In the genomic region with DNA sequence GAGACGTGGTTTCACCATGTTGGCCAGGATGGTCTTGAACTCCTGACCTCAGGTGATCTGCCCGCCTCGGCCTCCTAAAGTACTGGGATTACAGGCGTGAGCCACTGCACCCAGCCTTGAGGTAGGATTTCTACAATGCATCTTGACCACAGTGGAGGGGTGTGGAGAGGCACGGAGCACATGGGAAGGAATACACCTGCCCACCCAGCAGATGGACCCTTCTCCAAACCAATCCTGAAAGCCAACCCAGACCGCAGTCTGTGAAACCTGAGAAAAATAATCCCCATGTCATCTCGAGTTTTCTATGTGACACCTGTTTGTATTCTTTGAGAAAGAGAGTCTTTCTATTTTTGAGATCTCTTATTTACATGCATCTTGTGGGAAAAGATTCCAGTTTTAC, we compare ENCODE assay signal across 24 cellular contexts. TPM values are rescaled to one million over a fixed set of nuclear protein-coding genes. Genes with fewer than 3 reads are reported as not detected.
DNase-seq lines count a peak whose midpoint lies in the region; ATAC-seq, FAIRE-seq and TF ChIP-seq lines count a peak whose summit lies in the region.
"Had no signal": no experiment of that assay in that cellular context is flagged by ENCODE, and none has a peak within 500 bp of the region (broad histone marks: within the 10 kb centered on the region; RNA-seq: fewer than 3 reads in every experiment).

No MANE protein-coding gene starts in this region.

- no peak for TF ChIP-seq EP300 in A549 (IDR thresholded peaks at IDR 0.05)

- H3K9me3 ChIP-seq in A549, result no peaks in the 10 kb centered on the region
- no peaks in the 10 kb centered on the region for H3K9me3 ChIP-seq in HUES48 (ENCODE audit: control insufficient read depth, insufficient read depth, low read length)
- no peaks in the 10 kb centered on the region for H3K9me3 ChIP-seq in mesenchymal stem cell (ENCODE audit: control insufficient read depth, low read length)
- H3K9me3 ChIP-seq: BLaER1, MG63 had no signal

- no peak overlapping the region for H3K4me3 ChIP-seq in A549
- H3K4me3 ChIP-seq in HUES48 (ENCODE audit: low read depth, low read length), result no peak overlapping the region
- H3K4me3 ChIP-seq in mesenchymal stem cell (ENCODE audit: insufficient read depth in 1 of 2, low read depth in 1 of 2, low read length in 2 of 2), result no peak overlapping the region
- H3K4me3 ChIP-seq: BLaER1, MG63 had no signal

- peaks cover 68% of the 10 kb centered on the region for H3K4me1 ChIP-seq in A549
- H3K4me1 ChIP-seq in HUES48 (ENCODE audit: control insufficient read depth, insufficient read depth, low read length), result peaks cover 68% of the 10 kb centered on the region
- peaks cover 10% of the 10 kb centered on the region for H3K4me1 ChIP-seq in mesenchymal stem cell (ENCODE audit: control insufficient read depth, insufficient read depth, low read depth, low read length)
- H3K4me1 ChIP-seq: BLaER1 had no signal

- peak; percentile 28 for FAIRE-seq in A549 (lab: Jason Lieb, UNC)
- FAIRE-seq: D721Med, HTR-8/SVneo had no signal

- H3K27me3 ChIP-seq in HUES48 (ENCODE audit: control insufficient read depth, insufficient read depth, low read length), result no peaks in the 10 kb centered on the region
- H3K27me3 ChIP-seq in mesenchymal stem cell (ENCODE audit: control insufficient read depth in 1 of 2, insufficient read depth in 1 of 2, low read length in 2 of 2), result no peaks in the 10 kb centered on the region
- H3K27me3 ChIP-seq: BLaER1, MG63 had no signal

- no peak overlapping the region for H2BK12ac ChIP-seq in mesenchymal stem cell (ENCODE audit: low read length in 2 of 2)

- POLR2A ChIA-PET in A549 (lab: Yijun Ruan, JAX), result no interaction called here
- POLR2A ChIA-PET in WTC11 (lab: Charles Lee), result no interaction called here

- H3K14ac ChIP-seq in mesenchymal stem cell (ENCODE audit: low read length in 2 of 2), result no peak overlapping the region

- ATAC-seq in A549, result no peak
- peak; percentile 3; the same call in 1 of the 2 replicates for ATAC-seq in WTC11
- ATAC-seq in GM21723 (IDR thresholded peaks at IDR 0.05; ENCODE audit: unreplicated experiment), result no peak
- ATAC-seq: PC-3, T-cell had no signal

- H2BK120ac ChIP-seq in mesenchymal stem cell (ENCODE audit: low read depth, low read length), result no peak overlapping the region

- no peak overlapping the region for H2BK5ac ChIP-seq in mesenchymal stem cell (ENCODE audit: low read depth, low read length, poor library complexity, severe bottlenecking)

- TF ChIP-seq CTCF in A549 (IDR thresholded peaks at IDR 0.05) (no peak), WTC11 (IDR thresholded peaks at IDR 0.05) (no peak)

- no peak overlapping the region for H2AK5ac ChIP-seq in mesenchymal stem cell (ENCODE audit: low read length, severe bottlenecking)

- H2BK15ac ChIP-seq in mesenchymal stem cell (ENCODE audit: low read depth, poor library complexity, severe bottlenecking), result no peak overlapping the region

- H3K9ac ChIP-seq in HUES48 (ENCODE audit: low read depth, low read length) (no peak overlapping the region), mesenchymal stem cell (ENCODE audit: low read length) (no peak overlapping the region)
- H3K9ac ChIP-seq: BLaER1 had no signal

- no peaks in the 10 kb centered on the region for H3K9me3 Mint-ChIP-seq in WTC11
- H3K9me3 Mint-ChIP-seq: T-cell had no signal

- no peak overlapping the region for H4K91ac ChIP-seq in mesenchymal stem cell (ENCODE audit: low read length)

- CTCF ChIA-PET in A549 (lab: Yijun Ruan, JAX), result no interaction called here
- CTCF ChIA-PET in WTC11 (lab: Charles Lee), result interaction anchor here (0.6 to 0.7 kb wide), 2 partner anchors 10 to 226 kb away, joined by 3 to 4 read pairs; no protein-coding TSS in a partner anchor

- no peak for TF ChIP-seq RAD21 in A549 (conservative IDR thresholded peaks at IDR 0.05 in 1 of 2, IDR thresholded peaks at IDR 0.05 in 1 of 2)

- H2AFZ ChIP-seq in mesenchymal stem cell (ENCODE audit: low read depth, low read length), result no peak overlapping the region

- H3K4me2 ChIP-seq in A549 (no peak overlapping the region), mesenchymal stem cell (ENCODE audit: low read length, poor library complexity, severe bottlenecking) (no peak overlapping the region)
- H3K4me2 ChIP-seq: BLaER1 had no signal

- no peak overlapping the region for H3K23ac ChIP-seq in mesenchymal stem cell (ENCODE audit: low read length in 2 of 2)

- no peaks in the 10 kb centered on the region for H3K27me3 Mint-ChIP-seq in WTC11 (ENCODE audit: low read depth)

- no peaks in the 10 kb centered on the region for H3K36me3 ChIP-seq in HUES48 (ENCODE audit: control insufficient read depth, insufficient read depth, low read length)
- no peaks in the 10 kb centered on the region for H3K36me3 ChIP-seq in mesenchymal stem cell (ENCODE audit: control insufficient read depth in 1 of 2, insufficient read depth in 2 of 2, low read depth in 1 of 2, low read length in 2 of 2)
- H3K36me3 ChIP-seq: BLaER1, MG63 had no signal

- peak overlapping the region; percentile 34 for H3K27ac Mint-ChIP-seq in WTC11
- H3K27ac Mint-ChIP-seq: CD4-positive, CD25-positive, alpha-beta regulatory T cell; T-cell had no signal

- no peak overlapping the region for H4K8ac ChIP-seq in mesenchymal stem cell (ENCODE audit: low read length)

- no peak overlapping the region for H3K4ac ChIP-seq in mesenchymal stem cell (ENCODE audit: low read depth in 1 of 2, low read length in 2 of 2)

- H3K79me1 ChIP-seq in mesenchymal stem cell (replicated peaks; ENCODE audit: low read length, poor library complexity, severe bottlenecking), result peaks cover 7% of the 10 kb centered on the region

- peaks cover 73% of the 10 kb centered on the region for H3K4me1 Mint-ChIP-seq in WTC11
- H3K4me1 Mint-ChIP-seq: CD4-positive, CD25-positive, alpha-beta regulatory T cell; T-cell had no signal

- no peak overlapping the region for H3K4me3 Mint-ChIP-seq in WTC11
- H3K4me3 Mint-ChIP-seq: CD4-positive, CD25-positive, alpha-beta regulatory T cell; T-cell had no signal

- no peak for TF ChIP-seq POLR2A in A549 (IDR thresholded peaks at IDR 0.05; ENCODE audit: low read length)

- DNase-seq in A549 (ENCODE audit: low read depth in 1 of 2, low spot score in 1 of 2) (no peak), NCI-H2107 treated with DMSO at 0.1 percent for 48 hours (lab: John Stamatoyannopoulos, UW; ENCODE audit: unreplicated experiment) (peak; percentile 95), WTC11 (ENCODE audit: low spot score) (no peak), mesenchymal stem cell (no peak), GF-D8 (lab: John Stamatoyannopoulos, UW) (no peak), DMS 273 (lab: John Stamatoyannopoulos, UW; ENCODE audit: unreplicated experiment) (no peak)
- DNase-seq: CD4-positive, CD25-positive, alpha-beta regulatory T cell; DMS53; H7; IMR-90; KG1; MG63; NCI-H1105 treated with DMSO at 0.1 percent for 48 hours; NCI-H1694 treated with DMSO at 0.1 percent for 48 hours; NCI-H2081; NCI-H446 treated with DMSO at 0.1 percent for 48 hours; NK-92 treated with Interleukin-12 subunit alpha and Interleukin-12 subunit beta, amount 100 ng/mL, for 24 hours; PC-3; T-cell had no signal

- no peak overlapping the region for H3K27ac ChIP-seq in A549
- peak overlapping the region; percentile 33 for H3K27ac ChIP-seq in HUES48 (ENCODE audit: low read depth, low read length)
- H3K27ac ChIP-seq in mesenchymal stem cell (ENCODE audit: low read length, poor library complexity, severe bottlenecking), result no peak overlapping the region
- H3K27ac ChIP-seq: BLaER1 had no signal

- 90% methylated on average over 7 of the region's 7 CpGs for WGBS in A549 (ENCODE audit: missing lambda C conversion rate)
- 90% methylated on average over 4 of the region's 7 CpGs for WGBS in mesenchymal stem cell

- H3K36me3 Mint-ChIP-seq in WTC11, result no peaks in the 10 kb centered on the region
- H3K36me3 Mint-ChIP-seq: T-cell had no signal

- H3K18ac ChIP-seq in mesenchymal stem cell (ENCODE audit: low read depth in 1 of 2, low read length in 2 of 2), result no peak overlapping the region

TF ChIP-seq in A549, 52 proteins besides CTCF, POLR2A, EP300 and RAD21 (continues in another document):
- TF ChIP-seq, protein P1, sequence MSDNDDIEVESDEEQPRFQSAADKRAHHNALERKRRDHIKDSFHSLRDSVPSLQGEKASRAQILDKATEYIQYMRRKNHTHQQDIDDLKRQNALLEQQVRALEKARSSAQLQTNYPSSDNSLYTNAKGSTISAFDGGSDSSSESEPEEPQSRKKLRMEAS (IDR thresholded peaks at IDR 0.05), result no peak
- TF ChIP-seq MAFK (IDR thresholded peaks at IDR 0.05; ENCODE audit: partially characterized antibody) (no peak), CEBPB (IDR thresholded peaks at IDR 0.05) (no peak), JUN (IDR thresholded peaks at IDR 0.05) (no peak), MYC (IDR thresholded peaks at IDR 0.05; ENCODE audit: borderline replicate concordance, low read length) (no peak)

TF ChIP-seq in WTC11, 78 proteins besides CTCF, POLR2A, EP300 and RAD21:
- TF ChIP-seq ZNF317 (CRISPR knock-in tag; IDR thresholded peaks at IDR 0.05; ENCODE audit: borderline replicate concordance, low read depth) (peak; percentile 44; the same call in 1 of the 2 replicates), RELA (CRISPR knock-in tag; IDR thresholded peaks at IDR 0.05; ENCODE audit: borderline replicate concordance) (no peak)
TF ChIP-seq in WTC11: peak in this region for 1.

RNA-seq across cellular contexts. Expression of a gene that starts 32.5 kb away (rescaled TPM):
- polyA plus RNA-seq in A549 (2011; rRNA removed), result 130 and 145 TPM in 2 replicates
- 24.3 and 35.8 TPM in 2 replicates for polyA plus RNA-seq in A549 (2012; cell fraction: cytosol; rRNA removed)
- 30.6 and 51.3 TPM in 2 replicates for polyA plus RNA-seq in A549 (2012; cell fraction: nucleus; rRNA removed)
- polyA plus RNA-seq in A549 (2017; fragmentation: RNase III; extraction: RNeasy Plus Mini Kit Qiagen cat#74134 plus additional on column Dnase treatment), result 40.9 to 43.5 TPM (median 41.2 TPM) in 3 replicates
- polyA minus RNA-seq in A549 (2011; rRNA and poly(A)+ RNA removed), result 241 and 257 TPM in 2 replicates
- 47.8 to 53.8 TPM (median 51.1 TPM) in 3 replicates for total RNA-seq in WTC11 (2021)
- polyA plus RNA-seq in mesenchymal stem cell (2013, experiment 1 of 2), result 9.9 TPM
- polyA plus RNA-seq in mesenchymal stem cell (2013, experiment 2 of 2), result 10.9 TPM
